In genomic region chr1:38728176-38728908, GRCh38 we compare ENCODE assay signal across 1 cellular context.
TF ChIP-seq lines count a peak whose summit lies in the region.

No MANE protein-coding gene starts in this region.

TF ChIP-seq in HepG2, 621 proteins besides CTCF, POLR2A, EP300 and RAD21 (continued from another document):
- TF ChIP-seq, protein P1, sequence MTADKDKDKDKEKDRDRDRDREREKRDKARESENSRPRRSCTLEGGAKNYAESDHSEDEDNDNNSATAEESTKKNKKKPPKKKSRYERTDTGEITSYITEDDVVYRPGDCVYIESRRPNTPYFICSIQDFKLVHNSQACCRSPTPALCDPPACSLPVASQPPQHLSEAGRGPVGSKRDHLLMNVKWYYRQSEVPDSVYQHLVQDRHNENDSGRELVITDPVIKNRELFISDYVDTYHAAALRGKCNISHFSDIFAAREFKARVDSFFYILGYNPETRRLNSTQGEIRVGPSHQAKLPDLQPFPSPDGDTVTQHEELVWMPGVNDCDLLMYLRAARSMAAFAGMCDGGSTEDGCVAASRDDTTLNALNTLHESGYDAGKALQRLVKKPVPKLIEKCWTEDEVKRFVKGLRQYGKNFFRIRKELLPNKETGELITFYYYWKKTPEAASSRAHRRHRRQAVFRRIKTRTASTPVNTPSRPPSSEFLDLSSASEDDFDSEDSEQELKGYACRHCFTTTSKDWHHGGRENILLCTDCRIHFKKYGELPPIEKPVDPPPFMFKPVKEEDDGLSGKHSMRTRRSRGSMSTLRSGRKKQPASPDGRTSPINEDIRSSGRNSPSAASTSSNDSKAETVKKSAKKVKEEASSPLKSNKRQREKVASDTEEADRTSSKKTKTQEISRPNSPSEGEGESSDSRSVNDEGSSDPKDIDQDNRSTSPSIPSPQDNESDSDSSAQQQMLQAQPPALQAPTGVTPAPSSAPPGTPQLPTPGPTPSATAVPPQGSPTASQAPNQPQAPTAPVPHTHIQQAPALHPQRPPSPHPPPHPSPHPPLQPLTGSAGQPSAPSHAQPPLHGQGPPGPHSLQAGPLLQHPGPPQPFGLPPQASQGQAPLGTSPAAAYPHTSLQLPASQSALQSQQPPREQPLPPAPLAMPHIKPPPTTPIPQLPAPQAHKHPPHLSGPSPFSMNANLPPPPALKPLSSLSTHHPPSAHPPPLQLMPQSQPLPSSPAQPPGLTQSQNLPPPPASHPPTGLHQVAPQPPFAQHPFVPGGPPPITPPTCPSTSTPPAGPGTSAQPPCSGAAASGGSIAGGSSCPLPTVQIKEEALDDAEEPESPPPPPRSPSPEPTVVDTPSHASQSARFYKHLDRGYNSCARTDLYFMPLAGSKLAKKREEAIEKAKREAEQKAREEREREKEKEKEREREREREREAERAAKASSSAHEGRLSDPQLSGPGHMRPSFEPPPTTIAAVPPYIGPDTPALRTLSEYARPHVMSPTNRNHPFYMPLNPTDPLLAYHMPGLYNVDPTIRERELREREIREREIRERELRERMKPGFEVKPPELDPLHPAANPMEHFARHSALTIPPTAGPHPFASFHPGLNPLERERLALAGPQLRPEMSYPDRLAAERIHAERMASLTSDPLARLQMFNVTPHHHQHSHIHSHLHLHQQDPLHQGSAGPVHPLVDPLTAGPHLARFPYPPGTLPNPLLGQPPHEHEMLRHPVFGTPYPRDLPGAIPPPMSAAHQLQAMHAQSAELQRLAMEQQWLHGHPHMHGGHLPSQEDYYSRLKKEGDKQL (CRISPR knock-in tag; IDR thresholded peaks at IDR 0.05; ENCODE audit: low read depth), result no peak
- no peak for TF ChIP-seq HNRNPK (IDR thresholded peaks at IDR 0.05; ENCODE audit: low read depth, low read length, poor library complexity, severe bottlenecking)
- TF ChIP-seq ZKSCAN8 (CRISPR knock-in tag; IDR thresholded peaks at IDR 0.05; ENCODE audit: borderline replicate concordance), result no peak
- TF ChIP-seq MEIS1 (CRISPR knock-in tag; IDR thresholded peaks at IDR 0.05; ENCODE audit: borderline replicate concordance), result no peak
- TF ChIP-seq ZNF775 (CRISPR knock-in tag; IDR thresholded peaks at IDR 0.05; ENCODE audit: borderline replicate concordance), result no peak
